11 cellular contexts compared by ENCODE assay signal in genomic region chr10:33114451-33114944, GRCh38.
DNase-seq lines count a peak whose midpoint lies in the region; ATAC-seq and TF ChIP-seq lines count a peak whose summit lies in the region.
"Had no signal": no experiment of that assay in that cellular context is flagged by ENCODE, and none has a peak within 500 bp of the region (broad histone marks: within the 10 kb centered on the region; RNA-seq: fewer than 3 reads in every experiment).

No MANE protein-coding gene starts in this region.

- in situ Hi-C loops in transverse colon (cut with MboI; ENCODE audit: low pct_ligation_motif_present in 1 of 4, low pct_unique_long_range_greater_than_20kb in 1 of 4, low sequenced_read_pairs in 3 of 4): no loop called here

- H4K20me1 ChIP-seq in BLaER1: no peaks in the 10 kb centered on the region

- peak overlapping the region; percentile 67 for H3K4me2 ChIP-seq in BLaER1

- no peaks in the 10 kb centered on the region for H3K9me3 Mint-ChIP-seq in activated T-helper 1 cell treated with anti-CD3 and anti-CD28 coated beads, Interleukin-12 subunit alpha, Interleukin-12 subunit beta, Interleukin-2, Interleukin-4 antibody, amounts not matched to agents 30 ng/mL and 10 ng/mL and 1 ng/mL, durations not matched to agents 14 hours and 24 hours and 36 hours

- H3K4me3 ChIP-seq in BLaER1: no peak overlapping the region; the same call in 1 of the 2 replicates
- no peak overlapping the region for H3K4me3 ChIP-seq in lower leg skin (ENCODE audit: low read depth, poor library complexity, severe bottlenecking)
- H3K4me3 ChIP-seq in transverse colon: no peak overlapping the region
- H3K4me3 ChIP-seq: esophagus squamous epithelium had no signal

- TF ChIP-seq EP300 in transverse colon (IDR thresholded peaks at IDR 0.05; ENCODE audit: low read depth): no peak

- no peaks in the 10 kb centered on the region for H3K36me3 Mint-ChIP-seq in activated T-helper 1 cell treated with anti-CD3 and anti-CD28 coated beads, Interleukin-12 subunit alpha, Interleukin-12 subunit beta, Interleukin-2, Interleukin-4 antibody, amounts not matched to agents 30 ng/mL and 10 ng/mL and 1 ng/mL, durations not matched to agents 14 hours and 24 hours and 36 hours (ENCODE audit: low read depth)

- DNase-seq in HCEC 1CT (peak; percentile 80), iris pigment epithelial cell (ENCODE audit: low read depth) (peak; percentile 76), lower leg skin (ENCODE audit: low spot score in 2 of 2) (no peak), transverse colon (no peak)
- no peak for DNase-seq in activated T-helper 1 cell treated with anti-CD3 and anti-CD28 coated beads, Interleukin-12 subunit alpha, Interleukin-12 subunit beta, Interleukin-2, Interleukin-4 antibody, amounts not matched to agents 30 ng/mL and 10 ng/mL and 1 ng/mL, durations not matched to agents 14 hours and 24 hours and 36 hours (ENCODE audit: low spot score)
- DNase-seq in stimulated activated CD4-positive, alpha-beta T cell treated with anti-CD3 and anti-CD28 coated beads, Interleukin-4, amount 100 ng/mL, for 1 hour: no peak
- DNase-seq: activated naive CD4-positive, alpha-beta T cell; esophagus squamous epithelium; NCI-H446 treated with DMSO at 0.1 percent for 48 hours had no signal

- no peak overlapping the region for H3K27ac Mint-ChIP-seq in activated T-helper 1 cell treated with anti-CD3 and anti-CD28 coated beads, Interleukin-12 subunit alpha, Interleukin-12 subunit beta, Interleukin-2, Interleukin-4 antibody, amounts not matched to agents 30 ng/mL and 10 ng/mL and 1 ng/mL, durations not matched to agents 14 hours and 24 hours and 36 hours

- H3K4me1 ChIP-seq in BLaER1 (peaks cover 79% of the 10 kb centered on the region), transverse colon (no peaks in the 10 kb centered on the region)

- intact Hi-C loops in activated T-helper 1 cell treated with anti-CD3 and anti-CD28 coated beads, Interleukin-12 subunit alpha, Interleukin-12 subunit beta, Interleukin-2, Interleukin-4 antibody, amounts not matched to agents 30 ng/mL and 10 ng/mL and 1 ng/mL, durations not matched to agents 14 hours and 24 hours and 36 hours (cut with micrococcal nuclease): no loop called here
- intact Hi-C loops in lower leg skin (cut with DNase I; ENCODE audit: low total_unique reads) (no loop called here), transverse colon (cut with DNase I; ENCODE audit: low total_unique reads) (no loop called here)

- H3K27me3 Mint-ChIP-seq in activated T-helper 1 cell treated with anti-CD3 and anti-CD28 coated beads, Interleukin-12 subunit alpha, Interleukin-12 subunit beta, Interleukin-2, Interleukin-4 antibody, amounts not matched to agents 30 ng/mL and 10 ng/mL and 1 ng/mL, durations not matched to agents 14 hours and 24 hours and 36 hours (ENCODE audit: insufficient read depth): no peaks in the 10 kb centered on the region

- WGBS in lower leg skin, 2 donors: 59 to 62% methylated on average over 5 of the region's 5 CpGs
- WGBS in transverse colon (ENCODE audit: low coverage in 1 of 2), 2 donors: 58 to 63% methylated on average over 5 of the region's 5 CpGs

- no peak for ATAC-seq in HG03159 (IDR thresholded peaks at IDR 0.05; ENCODE audit: unreplicated experiment)

- H3K27me3 ChIP-seq in BLaER1: no peaks in the 10 kb centered on the region
- H3K27me3 ChIP-seq in transverse colon: no peaks in the 10 kb centered on the region
- H3K27me3 ChIP-seq: esophagus squamous epithelium had no signal

- TF ChIP-seq CTCF in lower leg skin (IDR thresholded peaks at IDR 0.05) (no peak), transverse colon (IDR thresholded peaks at IDR 0.05) (no peak)

- H3K4me3 Mint-ChIP-seq in activated T-helper 1 cell treated with anti-CD3 and anti-CD28 coated beads, Interleukin-12 subunit alpha, Interleukin-12 subunit beta, Interleukin-2, Interleukin-4 antibody, amounts not matched to agents 30 ng/mL and 10 ng/mL and 1 ng/mL, durations not matched to agents 14 hours and 24 hours and 36 hours: peak overlapping the region; percentile 25

- peaks cover 65% of the 10 kb centered on the region for H3K4me1 Mint-ChIP-seq in activated T-helper 1 cell treated with anti-CD3 and anti-CD28 coated beads, Interleukin-12 subunit alpha, Interleukin-12 subunit beta, Interleukin-2, Interleukin-4 antibody, amounts not matched to agents 30 ng/mL and 10 ng/mL and 1 ng/mL, durations not matched to agents 14 hours and 24 hours and 36 hours (ENCODE audit: low read depth)

- TF ChIP-seq POLR2A in lower leg skin (IDR thresholded peaks at IDR 0.05) (no peak), transverse colon (IDR thresholded peaks at IDR 0.05) (no peak)

- H3K9me3 ChIP-seq in BLaER1 (no peaks in the 10 kb centered on the region), transverse colon (no peaks in the 10 kb centered on the region)
- H3K9me3 ChIP-seq: esophagus squamous epithelium had no signal

- H3K9ac ChIP-seq in BLaER1: no peak overlapping the region

- peak overlapping the region; percentile 52 for H3K27ac ChIP-seq in BLaER1
- H3K27ac ChIP-seq in transverse colon: no peak overlapping the region
- H3K27ac ChIP-seq: esophagus squamous epithelium had no signal

- H3K36me3 ChIP-seq in BLaER1 (no peaks in the 10 kb centered on the region), transverse colon (no peaks in the 10 kb centered on the region)
- H3K36me3 ChIP-seq: esophagus squamous epithelium had no signal

Comparison
In these comparisons a context has a peak if more than half of its experiments do, and no peak if none do; other contexts are left out.
1. DNase-seq: peak in HCEC 1CT (single experiment) and iris pigment epithelial cell (single experiment); none in activated T-helper 1 cell treated with anti-CD3 and anti-CD28 coated beads, Interleukin-12 subunit alpha, Interleukin-12 subunit beta, Interleukin-2, Interleukin-4 antibody, amounts not matched to agents 30 ng/mL and 10 ng/mL and 1 ng/mL, durations not matched to agents 14 hours and 24 hours and 36 hours (single experiment), stimulated activated CD4-positive, alpha-beta T cell treated with anti-CD3 and anti-CD28 coated beads, Interleukin-4, amount 100 ng/mL, for 1 hour (single experiment), lower leg skin (0 of 2) and transverse colon (single experiment).